Comparison of ENCODE assay signal across 15 cellular contexts in the genomic region with DNA sequence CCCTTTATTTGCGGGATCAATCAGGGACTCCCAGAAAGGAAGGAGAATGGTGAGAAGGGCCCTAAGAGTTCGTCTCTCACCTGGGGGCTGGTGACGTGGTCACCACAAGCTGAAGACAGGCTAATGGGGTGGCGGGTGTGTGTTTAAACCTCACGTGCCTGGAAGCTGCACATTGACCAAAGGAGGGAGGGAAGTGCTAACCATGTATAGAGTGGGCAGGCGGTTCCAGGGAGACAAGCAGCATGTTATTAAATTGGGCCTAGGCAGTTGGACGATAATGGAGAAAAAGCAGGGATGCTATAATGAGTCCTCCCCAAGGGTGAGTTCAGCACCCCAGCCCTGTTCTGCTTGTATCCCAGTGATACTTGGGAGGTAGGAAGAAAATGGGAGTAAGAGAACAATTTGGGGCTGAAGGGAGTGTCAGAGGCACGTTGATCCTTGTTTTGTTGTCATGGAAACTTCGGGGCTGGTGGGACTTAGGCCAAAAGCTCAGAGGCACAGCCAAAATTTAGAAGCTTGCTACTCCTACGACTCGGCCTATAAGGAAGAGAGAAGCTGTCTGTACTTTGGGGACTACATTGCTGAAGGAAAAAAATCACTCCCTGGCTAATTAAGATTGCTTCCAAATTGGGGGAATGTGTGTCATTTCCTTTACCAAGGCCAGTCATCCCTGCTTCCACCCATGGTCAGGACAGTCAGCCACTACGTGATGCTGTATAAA. TPM values are rescaled to one million over a fixed set of nuclear protein-coding genes. Genes with fewer than 3 reads are reported as not detected.
DNase-seq lines count a peak whose midpoint lies in the region; ATAC-seq, FAIRE-seq and TF ChIP-seq lines count a peak whose summit lies in the region.
"Had no signal": no experiment of that assay in that cellular context is flagged by ENCODE, and none has a peak within 500 bp of the region (broad histone marks: within the 10 kb centered on the region; RNA-seq: fewer than 3 reads in every experiment).

No MANE protein-coding gene starts in this region.

- no peaks in the 10 kb centered on the region for H3K9me3 Mint-ChIP-seq in HFFc6
- H3K9me3 Mint-ChIP-seq: memory B cell; T-helper 1 cell treated with Interleukin-12 subunit alpha and Interleukin-12 subunit beta and Interleukin-4 antibody, amounts not matched to agents 30 μg/mL and 1 μg/mL, for 36 hours had no signal

- no peak for ATAC-seq in foreskin keratinocyte
- ATAC-seq: activated CD8-positive, alpha-beta T cell treated with anti-CD3 and anti-CD28 coated beads, Interleukin-2, amount 10 ng/mL, durations not matched to agents 7 days and 5 days; esophagus mucosa had no signal

- TF ChIP-seq EP300 in suprapubic skin (IDR thresholded peaks at IDR 0.05), result no peak

- no peaks in the 10 kb centered on the region; the same call in none of the 2 replicates for H3K27me3 Mint-ChIP-seq in HFFc6 (ENCODE audit: insufficient read depth)
- H3K27me3 Mint-ChIP-seq: memory B cell had no signal

- H3K36me3 Mint-ChIP-seq in HFFc6 (ENCODE audit: low read depth), result no peaks in the 10 kb centered on the region

- DNase-seq in HFFc6 (peak; percentile 49), bronchial epithelial cell (ENCODE audit: low read depth) (no peak), left kidney (ENCODE audit: low read depth, low spot score) (peak; percentile 40), suprapubic skin (ENCODE audit: low spot score in 2 of 2) (peak in 1 of 2 donors; percentile 42), foreskin keratinocyte (no peak), activated T-cell treated with anti-CD3 and anti-CD28 coated beads for 4 hours (no peak)
- DNase-seq in activated CD4-positive, alpha-beta T cell treated with anti-CD3 and anti-CD28 coated beads for 48 hours, result no peak
- no peak for DNase-seq in effector CD4-positive, alpha-beta T cell
- DNase-seq: activated CD8-positive, alpha-beta T cell treated with anti-CD3 and anti-CD28 coated beads, Interleukin-2, amount 10 ng/mL, durations not matched to agents 7 days and 5 days; DND-41; NCI-H774; small intestine had no signal

- H3K27me3 ChIP-seq in bronchial epithelial cell (ENCODE audit: control insufficient read depth, insufficient read depth, low read length) (no peaks in the 10 kb centered on the region), suprapubic skin (no peaks in the 10 kb centered on the region), foreskin keratinocyte (no peaks in the 10 kb centered on the region)

- FAIRE-seq in bronchial epithelial cell (lab: Jason Lieb, UNC), result peak; percentile 72
- FAIRE-seq: small intestine had no signal

- H3K4me3 ChIP-seq in bronchial epithelial cell (ENCODE audit: low read depth, low read length) (no peak overlapping the region), suprapubic skin (no peak overlapping the region)

- H3K36me3 ChIP-seq in bronchial epithelial cell (ENCODE audit: control insufficient read depth, insufficient read depth, low read length) (peaks cover 9% of the 10 kb centered on the region), suprapubic skin (peaks cover 34% of the 10 kb centered on the region)

- TF ChIP-seq CTCF in HFFc6 (IDR thresholded peaks at IDR 0.05) (no peak), bronchial epithelial cell (IDR thresholded peaks at IDR 0.05; ENCODE audit: insufficient read depth, low read length, severe bottlenecking) (no peak), suprapubic skin (IDR thresholded peaks at IDR 0.05) (no peak), foreskin keratinocyte (conservative IDR thresholded peaks at IDR 0.05) (no peak)

- peaks cover 23% of the 10 kb centered on the region for H3K4me1 Mint-ChIP-seq in HFFc6 (ENCODE audit: low read depth)
- H3K4me1 Mint-ChIP-seq: memory B cell had no signal

- no peak for TF ChIP-seq POLR2A in suprapubic skin (IDR thresholded peaks at IDR 0.05)

- H3K27ac Mint-ChIP-seq in HFFc6, result peak overlapping the region; percentile 90
- H3K27ac Mint-ChIP-seq: activated CD8-positive, alpha-beta T cell treated with anti-CD3 and anti-CD28 coated beads, Interleukin-2, amount 10 ng/mL, durations not matched to agents 7 days and 5 days; memory B cell; T-helper 1 cell treated with Interleukin-12 subunit alpha and Interleukin-12 subunit beta and Interleukin-4 antibody, amounts not matched to agents 30 μg/mL and 1 μg/mL, for 36 hours had no signal

- peak overlapping the region; percentile 22 for H3K27ac ChIP-seq in suprapubic skin
- H3K27ac ChIP-seq in foreskin keratinocyte, result no peak overlapping the region

- peaks cover 9% of the 10 kb centered on the region for H3K4me1 ChIP-seq in suprapubic skin
- H3K4me1 ChIP-seq in foreskin keratinocyte, result no peaks in the 10 kb centered on the region

- no peak overlapping the region for H3K4me3 Mint-ChIP-seq in HFFc6
- H3K4me3 Mint-ChIP-seq: activated CD8-positive, alpha-beta T cell treated with anti-CD3 and anti-CD28 coated beads, Interleukin-2, amount 10 ng/mL, durations not matched to agents 7 days and 5 days; memory B cell; T-helper 1 cell treated with Interleukin-12 subunit alpha and Interleukin-12 subunit beta and Interleukin-4 antibody, amounts not matched to agents 30 μg/mL and 1 μg/mL, for 36 hours had no signal

- 59% methylated on average over 12 of the region's 12 CpGs for WGBS in suprapubic skin

- no peaks in the 10 kb centered on the region for H3K9me3 ChIP-seq in suprapubic skin

RNA-seq across cellular contexts. Expression of gene EPHA8, which starts 33.2 kb away (rescaled TPM):
- not detected for total RNA-seq in HFFc6 (2021; fragmentation: NEBNext Ultra II Directional; extraction: Animal tissue kit (Norgen Biotek cat#: 25700))
- total RNA-seq in bronchial epithelial cell (not detected in 2 replicates), suprapubic skin (under 1 TPM in 2 of 4 donors, not detected in 2; 0.34 to 0.64 TPM), foreskin keratinocyte (not detected in 2 replicates)
- polyA plus RNA-seq in foreskin keratinocyte, result not detected in 2 replicates
- total RNA-seq: activated CD8-positive, alpha-beta T cell treated with anti-CD3 and anti-CD28 coated beads, Interleukin-2, amount 10 ng/mL, durations not matched to agents 7 days and 5 days had no signal

Comparison
In these comparisons a context has a peak if more than half of its experiments do, and no peak if none do; other contexts are left out.
1. DNase-seq: peak in HFFc6 (single experiment) and left kidney (single experiment); none in bronchial epithelial cell (single experiment), foreskin keratinocyte (0 of 2), activated CD4-positive, alpha-beta T cell treated with anti-CD3 and anti-CD28 coated beads for 48 hours (single experiment), effector CD4-positive, alpha-beta T cell (single experiment) and activated T-cell treated with anti-CD3 and anti-CD28 coated beads for 4 hours (single experiment).